In genomic region chr3:149128856-149129255, GRCh38 we compare ENCODE assay signal across 8 cellular contexts. TPM values are rescaled to one million over a fixed set of nuclear protein-coding genes. Genes with fewer than 3 reads are reported as not detected.
DNase-seq lines count a peak whose midpoint lies in the region; ATAC-seq, FAIRE-seq and TF ChIP-seq lines count a peak whose summit lies in the region.

No MANE protein-coding gene starts in this region.

- peak overlapping the region; percentile 88 for H3K27ac Mint-ChIP-seq in activated T-cell treated with anti-CD3 and anti-CD28 coated beads, Interleukin-2, amount 50 U/mL, for 24 hours
- peak overlapping the region; percentile 62 for H3K27ac Mint-ChIP-seq in activated CD4-positive, alpha-beta memory T cell treated with anti-CD3 and anti-CD28 coated beads for 36 hours

- peaks cover 2% of the 10 kb centered on the region for H3K27me3 Mint-ChIP-seq in activated T-cell treated with anti-CD3 and anti-CD28 coated beads, Interleukin-2, amount 50 U/mL, for 24 hours
- H3K27me3 Mint-ChIP-seq in activated CD4-positive, alpha-beta memory T cell treated with anti-CD3 and anti-CD28 coated beads for 36 hours = peaks cover 8% of the 10 kb centered on the region

- 3% methylated on average over 5 of the region's 5 CpGs for WGBS in suprapubic skin

- H3K4me3 Mint-ChIP-seq in activated T-cell treated with anti-CD3 and anti-CD28 coated beads, Interleukin-2, amount 50 U/mL, for 24 hours = peak overlapping the region; percentile 90
- H3K4me3 Mint-ChIP-seq in activated CD4-positive, alpha-beta memory T cell treated with anti-CD3 and anti-CD28 coated beads for 36 hours = peak overlapping the region; percentile 97

- H3K36me3 ChIP-seq in suprapubic skin = no peaks in the 10 kb centered on the region

- POLR2A ChIA-PET in activated CD4-positive, alpha-beta memory T cell treated with anti-CD3 and anti-CD28 coated beads for 36 hours (lab: Charles Lee) = interaction anchor here (1.0 kb wide), 1 partner anchor 136 kb away, joined by 3 read pairs; no protein-coding TSS in a partner anchor

- no peak for FAIRE-seq in D721Med (lab: Jason Lieb, UNC)

- H3K4me1 ChIP-seq in suprapubic skin = peaks cover 28% of the 10 kb centered on the region

- TF ChIP-seq EP300 in suprapubic skin (IDR thresholded peaks at IDR 0.05) = no peak

- TF ChIP-seq CTCF in suprapubic skin (IDR thresholded peaks at IDR 0.05) (no peak), D721Med (IDR thresholded peaks at IDR 0.05; ENCODE audit: insufficient read depth, missing control alignments) (no peak)

- peak overlapping the region; percentile 85 for H3K4me3 ChIP-seq in suprapubic skin

- H3K9me3 ChIP-seq in suprapubic skin = no peaks in the 10 kb centered on the region

- peaks cover 40% of the 10 kb centered on the region for H3K4me1 Mint-ChIP-seq in activated T-cell treated with anti-CD3 and anti-CD28 coated beads, Interleukin-2, amount 50 U/mL, for 24 hours (ENCODE audit: low read depth)
- H3K4me1 Mint-ChIP-seq in activated CD4-positive, alpha-beta memory T cell treated with anti-CD3 and anti-CD28 coated beads for 36 hours (ENCODE audit: low read depth) = peaks cover 39% of the 10 kb centered on the region

- ATAC-seq in GM21423 (IDR thresholded peaks at IDR 0.05; ENCODE audit: unreplicated experiment) = no peak

- no peak for DNase-seq in activated T-cell treated with anti-CD3 and anti-CD28 coated beads, Interleukin-2, amount 50 U/mL, for 24 hours
- DNase-seq in activated T-cell treated with anti-CD3 and anti-CD28 coated beads, Interleukin-2, amount 50 U/mL, for 48 hours = no peak
- DNase-seq in activated CD4-positive, alpha-beta memory T cell treated with anti-CD3 and anti-CD28 coated beads for 36 hours = no peak
- DNase-seq in iris pigment epithelial cell (ENCODE audit: low read depth) (peak; percentile 11), suprapubic skin (ENCODE audit: low spot score in 2 of 2) (no peak), D721Med (ENCODE audit: insufficient read length, low spot score) (no peak), DMS 273 treated with DMSO at 0.1 percent for 48 hours (lab: John Stamatoyannopoulos, UW) (no peak)

- peaks cover 17% of the 10 kb centered on the region for H3K36me3 Mint-ChIP-seq in activated T-cell treated with anti-CD3 and anti-CD28 coated beads, Interleukin-2, amount 50 U/mL, for 24 hours (ENCODE audit: low read depth)
- H3K36me3 Mint-ChIP-seq in activated CD4-positive, alpha-beta memory T cell treated with anti-CD3 and anti-CD28 coated beads for 36 hours = peaks cover 4% of the 10 kb centered on the region

- no peaks in the 10 kb centered on the region for H3K9me3 Mint-ChIP-seq in activated T-cell treated with anti-CD3 and anti-CD28 coated beads, Interleukin-2, amount 50 U/mL, for 24 hours
- no peaks in the 10 kb centered on the region for H3K9me3 Mint-ChIP-seq in activated CD4-positive, alpha-beta memory T cell treated with anti-CD3 and anti-CD28 coated beads for 36 hours

- no peaks in the 10 kb centered on the region for H3K27me3 ChIP-seq in suprapubic skin

- TF ChIP-seq POLR2A in suprapubic skin (IDR thresholded peaks at IDR 0.05) = no peak

- H3K27ac ChIP-seq in suprapubic skin = peak overlapping the region; percentile 88

- intact Hi-C loops in activated CD4-positive, alpha-beta memory T cell treated with anti-CD3 and anti-CD28 coated beads for 36 hours (cut with micrococcal nuclease) = loop anchor here (1.0 to 10.0 kb wide), 6 partner anchors 23 to 264 kb away; partner anchors contain the start of genes CPA3, GYG1 and HLTF

- CTCF ChIA-PET in activated CD4-positive, alpha-beta memory T cell treated with anti-CD3 and anti-CD28 coated beads for 36 hours (lab: Charles Lee) = interaction anchor here (0.7 to 4.9 kb wide), 6 partner anchors 9 to 181 kb away, joined by 3 to 28 read pairs (median 4); no protein-coding TSS in a partner anchor

RNA-seq across cellular contexts. Expression of gene HPS3, which starts 0.6 kb away (rescaled TPM):
- 10 to 100 TPM; 23.0 to 25.2 TPM for total RNA-seq in activated CD4-positive, alpha-beta memory T cell treated with anti-CD3 and anti-CD28 coated beads for 36 hours
- 10 to 100 TPM in 3 of 4 donors, 1 to 10 TPM in 1; 7.3 to 15.8 (median 11.8) TPM for total RNA-seq in suprapubic skin

RNA-seq across cellular contexts. Expression of gene HLTF, which starts 42.5 kb away (rescaled TPM):
- total RNA-seq in activated CD4-positive, alpha-beta memory T cell treated with anti-CD3 and anti-CD28 coated beads for 36 hours = 10 to 100 TPM; 22.3 to 25.1 TPM
- 10 to 100 TPM in 2 of 4 donors, 1 to 10 TPM in 2; 5.3 to 15.8 (median 8.6) TPM for total RNA-seq in suprapubic skin
